In genomic region chr19:17305517-17306284, GRCh38 we compare ENCODE assay signal across 1 cellular context.
TF ChIP-seq lines count a peak whose summit lies in the region.

Gene MRPL34, plus strand, starts transcription at chr19:17305872. Its CDS starts 21 bp downstream, at chr19:17305893.

TF ChIP-seq in HepG2, 621 proteins besides CTCF, POLR2A, EP300 and RAD21 (continued from another document):
- TF ChIP-seq BCLAF1 (IDR thresholded peaks at IDR 0.05) (no peak), ZNF564 (CRISPR knock-in tag; IDR thresholded peaks at IDR 0.05) (no peak), MED8 (CRISPR knock-in tag; IDR thresholded peaks at IDR 0.05; ENCODE audit: insufficient replicate concordance) (no peak), MTA1 (CRISPR knock-in tag; IDR thresholded peaks at IDR 0.05; ENCODE audit: borderline replicate concordance) (0 out of 2 replicates have a peak, but pooled peaks have one; percentile 41), ZNF562 (CRISPR knock-in tag; IDR thresholded peaks at IDR 0.05; ENCODE audit: borderline replicate concordance) (no peak), ELF3 (CRISPR knock-in tag; IDR thresholded peaks at IDR 0.05) (peak; percentile 75; the same call in 1 of the 2 replicates), CREM (IDR thresholded peaks at IDR 0.05) (peak; percentile 58; the same call in 1 of the 2 replicates), CREM (CRISPR knock-in tag; IDR thresholded peaks at IDR 0.05) (no peak), KLF13 (CRISPR knock-in tag; IDR thresholded peaks at IDR 0.05) (0 out of 2 replicates have a peak, but pooled peaks have one; percentile 50), SRY (CRISPR knock-in tag; IDR thresholded peaks at IDR 0.05) (0 out of 2 replicates have a peak, but pooled peaks have one; percentile 9), HOXD1 (CRISPR knock-in tag; IDR thresholded peaks at IDR 0.05) (no peak; the same call in 1 of the 2 replicates), GRHL1 (CRISPR knock-in tag; conservative IDR thresholded peaks at IDR 0.05) (no peak), MLLT10 (CRISPR knock-in tag; IDR thresholded peaks at IDR 0.05) (no peak), BRCA1 (CRISPR knock-in tag; IDR thresholded peaks at IDR 0.05) (no peak; the same call in 1 of the 2 replicates), PCBP1 (IDR thresholded peaks at IDR 0.05; ENCODE audit: borderline replicate concordance, low read depth, low read length) (no peak), PTBP1 (IDR thresholded peaks at IDR 0.05; ENCODE audit: low read depth, low read length, poor library complexity, severe bottlenecking) (no peak), ZNF441 (CRISPR knock-in tag; IDR thresholded peaks at IDR 0.05; ENCODE audit: borderline replicate concordance) (no peak), ZNF839 (CRISPR knock-in tag; IDR thresholded peaks at IDR 0.05; ENCODE audit: borderline replicate concordance) (no peak)
- TF ChIP-seq, protein P1, sequence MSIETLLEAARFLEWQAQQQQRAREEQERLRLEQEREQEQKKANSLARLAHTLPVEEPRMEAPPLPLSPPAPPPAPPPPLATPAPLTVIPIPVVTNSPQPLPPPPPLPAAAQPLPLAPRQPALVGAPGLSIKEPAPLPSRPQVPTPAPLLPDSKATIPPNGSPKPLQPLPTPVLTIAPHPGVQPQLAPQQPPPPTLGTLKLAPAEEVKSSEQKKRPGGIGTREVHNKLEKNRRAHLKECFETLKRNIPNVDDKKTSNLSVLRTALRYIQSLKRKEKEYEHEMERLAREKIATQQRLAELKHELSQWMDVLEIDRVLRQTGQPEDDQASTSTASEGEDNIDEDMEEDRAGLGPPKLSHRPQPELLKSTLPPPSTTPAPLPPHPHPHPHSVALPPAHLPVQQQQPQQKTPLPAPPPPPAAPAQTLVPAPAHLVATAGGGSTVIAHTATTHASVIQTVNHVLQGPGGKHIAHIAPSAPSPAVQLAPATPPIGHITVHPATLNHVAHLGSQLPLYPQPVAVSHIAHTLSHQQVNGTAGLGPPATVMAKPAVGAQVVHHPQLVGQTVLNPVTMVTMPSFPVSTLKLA (IDR thresholded peaks at IDR 0.05), result peak; percentile 50
- TF ChIP-seq, protein P2, sequence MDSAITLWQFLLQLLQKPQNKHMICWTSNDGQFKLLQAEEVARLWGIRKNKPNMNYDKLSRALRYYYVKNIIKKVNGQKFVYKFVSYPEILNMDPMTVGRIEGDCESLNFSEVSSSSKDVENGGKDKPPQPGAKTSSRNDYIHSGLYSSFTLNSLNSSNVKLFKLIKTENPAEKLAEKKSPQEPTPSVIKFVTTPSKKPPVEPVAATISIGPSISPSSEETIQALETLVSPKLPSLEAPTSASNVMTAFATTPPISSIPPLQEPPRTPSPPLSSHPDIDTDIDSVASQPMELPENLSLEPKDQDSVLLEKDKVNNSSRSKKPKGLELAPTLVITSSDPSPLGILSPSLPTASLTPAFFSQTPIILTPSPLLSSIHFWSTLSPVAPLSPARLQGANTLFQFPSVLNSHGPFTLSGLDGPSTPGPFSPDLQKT (CRISPR knock-in tag; IDR thresholded peaks at IDR 0.05; ENCODE audit: borderline replicate concordance), result no peak
- TF ChIP-seq, protein P3, sequence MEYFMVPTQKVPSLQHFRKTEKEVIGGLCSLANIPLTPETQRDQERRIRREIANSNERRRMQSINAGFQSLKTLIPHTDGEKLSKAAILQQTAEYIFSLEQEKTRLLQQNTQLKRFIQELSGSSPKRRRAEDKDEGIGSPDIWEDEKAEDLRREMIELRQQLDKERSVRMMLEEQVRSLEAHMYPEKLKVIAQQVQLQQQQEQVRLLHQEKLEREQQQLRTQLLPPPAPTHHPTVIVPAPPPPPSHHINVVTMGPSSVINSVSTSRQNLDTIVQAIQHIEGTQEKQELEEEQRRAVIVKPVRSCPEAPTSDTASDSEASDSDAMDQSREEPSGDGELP (IDR thresholded peaks at IDR 0.05; ENCODE audit: borderline replicate concordance, low read depth), result peak; percentile 99
- TF ChIP-seq, protein P4, sequence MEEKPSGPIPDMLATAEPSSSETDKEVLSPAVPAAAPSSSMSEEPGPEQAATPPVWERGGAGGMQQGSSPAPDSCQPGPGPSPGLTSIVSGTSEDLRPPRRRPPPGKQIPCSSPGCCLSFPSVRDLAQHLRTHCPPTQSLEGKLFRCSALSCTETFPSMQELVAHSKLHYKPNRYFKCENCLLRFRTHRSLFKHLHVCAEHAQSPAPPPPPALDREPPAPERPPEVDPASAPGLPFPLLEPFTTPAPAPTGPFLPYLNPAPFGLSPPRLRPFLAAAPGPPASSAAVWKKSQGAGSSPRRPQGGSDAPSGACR (CRISPR knock-in tag; IDR thresholded peaks at IDR 0.05), result no peak
